Comparison of ENCODE assay signal across 12 cellular contexts in genomic region chr2:234137400-234138014, GRCh38.
DNase-seq lines count a peak whose midpoint lies in the region; ATAC-seq, FAIRE-seq and TF ChIP-seq lines count a peak whose summit lies in the region.
"Had no signal": no experiment of that assay in that cellular context is flagged by ENCODE, and none has a peak within 500 bp of the region (broad histone marks: within the 10 kb centered on the region; RNA-seq: fewer than 3 reads in every experiment).

No MANE protein-coding gene starts in this region.

- no peaks in the 10 kb centered on the region for H3K9me3 Mint-ChIP-seq in natural killer cell
- H3K9me3 Mint-ChIP-seq: activated naive CD4-positive, alpha-beta T cell treated with anti-CD3 and anti-CD28 coated beads, Interleukin-2, amount 50 U/mL, for 24 hours; stimulated activated naive CD8-positive, alpha-beta T cell treated with anti-CD3 and anti-CD28 coated beads, Interleukin-15, amount 100 ng/mL, for 72 hours had no signal

- peak; percentile 47 for FAIRE-seq in bronchial epithelial cell (lab: Jason Lieb, UNC)

- H3K36me3 Mint-ChIP-seq in natural killer cell = no peaks in the 10 kb centered on the region
- H3K36me3 Mint-ChIP-seq: activated naive CD4-positive, alpha-beta T cell treated with anti-CD3 and anti-CD28 coated beads, Interleukin-2, amount 50 U/mL, for 24 hours had no signal

- H3K36me3 ChIP-seq in bronchial epithelial cell (ENCODE audit: control insufficient read depth, insufficient read depth, low read length) = no peaks in the 10 kb centered on the region

- H3K4me3 ChIP-seq in bronchial epithelial cell (ENCODE audit: low read depth, low read length) = no peak overlapping the region

- ATAC-seq in natural killer cell = peak in 2 of 3 donors; percentile 55 to 59
- no peak for ATAC-seq in Right ventricle myocardium superior (ENCODE audit: poor library complexity)
- ATAC-seq in HG03354 (IDR thresholded peaks at IDR 0.05; ENCODE audit: poor library complexity, severe bottlenecking, unreplicated experiment) = no peak
- ATAC-seq: activated CD4-positive, CD25-positive, alpha-beta regulatory T cell treated with anti-CD3 and anti-CD28 coated beads, Interleukin-2, amount 50 U/mL, for 24 hours; stimulated activated naive CD8-positive, alpha-beta T cell treated with anti-CD3 and anti-CD28 coated beads, Interleukin-15, amount 100 ng/mL, for 72 hours had no signal

- intact Hi-C loops in natural killer cell (cut with micrococcal nuclease) = loop anchor here (2.0 to 10.0 kb wide), 3 partner anchors 155 to 283 kb away; no protein-coding TSS in a partner anchor
- intact Hi-C loops in Right ventricle myocardium superior (cut with DNase I) = no loop called here

- H3K27ac Mint-ChIP-seq in natural killer cell = peak overlapping the region; percentile 56 to 72
- H3K27ac Mint-ChIP-seq: activated naive CD4-positive, alpha-beta T cell treated with anti-CD3 and anti-CD28 coated beads, Interleukin-2, amount 50 U/mL, for 24 hours; stimulated activated naive CD8-positive, alpha-beta T cell treated with anti-CD3 and anti-CD28 coated beads, Interleukin-15, amount 100 ng/mL, for 72 hours had no signal

- DNase-seq in EL = peak; percentile 61
- DNase-seq in NCI-H1436 (lab: John Stamatoyannopoulos, UW) = peak; percentile 49
- peak; percentile 95 for DNase-seq in bronchial epithelial cell (ENCODE audit: low read depth)
- DNase-seq in natural killer cell = no peak
- DNase-seq in Right ventricle myocardium superior = no peak
- no peak for DNase-seq in stimulated activated CD4-positive, alpha-beta T cell treated with anti-CD3 and anti-CD28 coated beads, Interleukin-15, amount 100 ng/mL, for 24 hours
- no peak for DNase-seq in NCI-H1048 (lab: John Stamatoyannopoulos, UW)
- DNase-seq: stimulated activated CD4-positive, alpha-beta T cell treated with anti-CD3 and anti-CD28 coated beads, Interleukin-1b, Interleukin-23, amount 100 ng/mL, for 48 hours; stimulated activated naive CD8-positive, alpha-beta T cell treated with anti-CD3 and anti-CD28 coated beads, Interleukin-15, amount 100 ng/mL, for 72 hours had no signal

- no peaks in the 10 kb centered on the region for H3K27me3 ChIP-seq in bronchial epithelial cell (ENCODE audit: control insufficient read depth, insufficient read depth, low read length)

- peaks cover 33 to 35% of the 10 kb centered on the region in 2 donors for H3K4me1 Mint-ChIP-seq in natural killer cell

- no peaks in the 10 kb centered on the region for H3K27me3 Mint-ChIP-seq in natural killer cell (ENCODE audit: low read depth in 2 of 2)
- H3K27me3 Mint-ChIP-seq: activated naive CD4-positive, alpha-beta T cell treated with anti-CD3 and anti-CD28 coated beads, Interleukin-2, amount 50 U/mL, for 24 hours; stimulated activated naive CD8-positive, alpha-beta T cell treated with anti-CD3 and anti-CD28 coated beads, Interleukin-15, amount 100 ng/mL, for 72 hours had no signal

- TF ChIP-seq CTCF in bronchial epithelial cell (IDR thresholded peaks at IDR 0.05; ENCODE audit: insufficient read depth, low read length, severe bottlenecking) (no peak), natural killer cell (IDR thresholded peaks at IDR 0.05) (no peak)

- peak overlapping the region; percentile 2 for H3K4me3 Mint-ChIP-seq in natural killer cell
- H3K4me3 Mint-ChIP-seq: activated naive CD4-positive, alpha-beta T cell treated with anti-CD3 and anti-CD28 coated beads, Interleukin-2, amount 50 U/mL, for 24 hours; stimulated activated naive CD8-positive, alpha-beta T cell treated with anti-CD3 and anti-CD28 coated beads, Interleukin-15, amount 100 ng/mL, for 72 hours had no signal

Comparison
In these comparisons a context has a peak if more than half of its experiments do, and no peak if none do; other contexts are left out.
1. DNase-seq: peak in EL (single experiment), NCI-H1436 (single experiment) and bronchial epithelial cell (single experiment); none in natural killer cell (single experiment), Right ventricle myocardium superior (single experiment), stimulated activated CD4-positive, alpha-beta T cell treated with anti-CD3 and anti-CD28 coated beads, Interleukin-15, amount 100 ng/mL, for 24 hours (single experiment) and NCI-H1048 (single experiment).
2. ATAC-seq: peak in natural killer cell (2 of 3); none in Right ventricle myocardium superior (single experiment) and HG03354 (single experiment).